In genomic region chr10:113036636-113037035, GRCh38 we compare ENCODE assay signal across 24 cellular contexts.
"Had no signal": no experiment of that assay in that cellular context is flagged by ENCODE, and none has a peak within 500 bp of the region (broad histone marks: within the 10 kb centered on the region; RNA-seq: fewer than 3 reads in every experiment).

No MANE protein-coding gene starts in this region.

- H3K4me1 ChIP-seq: psoas muscle had no signal

- H3K36me3 ChIP-seq: gastrocnemius medialis, neutrophil, tibial nerve, upper lobe of left lung had no signal

- H3K27ac Mint-ChIP-seq: memory B cell; natural killer cell; stimulated activated naive B cell treated with anti-CD40 and anti-IgM and Interleukin-4, amounts not matched to agents 10 μg/mL and 1 μg/mL and 100 μg/mL, for 72 hours; stimulated activated naive CD8-positive, alpha-beta T cell treated with anti-CD3 and anti-CD28 coated beads, Interleukin-15, amount 100 ng/mL, for 72 hours had no signal

- H3K4me3 ChIP-seq: dorsolateral prefrontal cortex, gastrocnemius medialis, lung, psoas muscle, sigmoid colon, tibial nerve, upper lobe of left lung had no signal

- H3K27me3 Mint-ChIP-seq: stimulated activated naive CD8-positive, alpha-beta T cell treated with anti-CD3 and anti-CD28 coated beads, Interleukin-15, amount 100 ng/mL, for 72 hours had no signal

- H3K36me3 Mint-ChIP-seq: memory B cell; natural killer cell; stimulated activated naive B cell treated with anti-CD40 and anti-IgM and Interleukin-4, amounts not matched to agents 10 μg/mL and 1 μg/mL and 100 μg/mL, for 72 hours had no signal

- H3K4me1 Mint-ChIP-seq: memory B cell; stimulated activated naive CD8-positive, alpha-beta T cell treated with anti-CD3 and anti-CD28 coated beads, Interleukin-15, amount 100 ng/mL, for 72 hours had no signal

- H3K27ac ChIP-seq: dorsolateral prefrontal cortex, epithelial cell of prostate, gastrocnemius medialis, neutrophil, psoas muscle, sigmoid colon, upper lobe of left lung had no signal

- H3K9me3 Mint-ChIP-seq: natural killer cell; neural crest cell; stimulated activated naive B cell treated with anti-CD40 and anti-IgM and Interleukin-4, amounts not matched to agents 10 μg/mL and 1 μg/mL and 100 μg/mL, for 72 hours; stimulated activated naive CD8-positive, alpha-beta T cell treated with anti-CD3 and anti-CD28 coated beads, Interleukin-15, amount 100 ng/mL, for 72 hours had no signal

- ATAC-seq: esophagus mucosa; gastrocnemius medialis; left lobe of liver; natural killer cell; psoas muscle; right cardiac atrium; stimulated activated naive B cell treated with anti-CD40 and anti-IgM and Interleukin-4, amounts not matched to agents 10 μg/mL and 1 μg/mL and 100 μg/mL, for 72 hours; stimulated activated naive CD8-positive, alpha-beta T cell treated with anti-CD3 and anti-CD28 coated beads, Interleukin-15, amount 100 ng/mL, for 72 hours had no signal

- DNase-seq: cortex of kidney; dorsolateral prefrontal cortex; effector CD4-positive, alpha-beta T cell; gastrocnemius medialis; head of caudate nucleus; kidney; natural killer cell; posterior cingulate gyrus; psoas muscle; right cardiac atrium; stimulated activated CD4-positive, alpha-beta T cell treated with anti-CD3 and anti-CD28 coated beads, Interleukin-15, amount 100 ng/mL, for 24 hours; stimulated activated CD4-positive, alpha-beta T cell treated with anti-CD3 and anti-CD28 coated beads, Interleukin-2, amount 100 ng/mL, for 48 hours; stimulated activated naive B cell treated with anti-CD40 and anti-IgM and Interleukin-4, amounts not matched to agents 10 μg/mL and 1 μg/mL and 100 μg/mL, for 72 hours; stimulated activated naive CD8-positive, alpha-beta T cell treated with anti-CD3 and anti-CD28 coated beads, Interleukin-15, amount 100 ng/mL, for 72 hours; upper lobe of left lung had no signal

- H3K4me3 Mint-ChIP-seq: memory B cell; natural killer cell; neural crest cell; stimulated activated naive B cell treated with anti-CD40 and anti-IgM and Interleukin-4, amounts not matched to agents 10 μg/mL and 1 μg/mL and 100 μg/mL, for 72 hours; stimulated activated naive CD8-positive, alpha-beta T cell treated with anti-CD3 and anti-CD28 coated beads, Interleukin-15, amount 100 ng/mL, for 72 hours had no signal

- H3K27me3 ChIP-seq: dorsolateral prefrontal cortex, gastrocnemius medialis, neutrophil, sigmoid colon, tibial nerve, upper lobe of left lung had no signal

- H3K9me3 ChIP-seq: gastrocnemius medialis, neutrophil, psoas muscle, sigmoid colon, tibial nerve, upper lobe of left lung had no signal
